Comparison of ENCODE assay signal across 1 cellular context in the genomic region with DNA sequence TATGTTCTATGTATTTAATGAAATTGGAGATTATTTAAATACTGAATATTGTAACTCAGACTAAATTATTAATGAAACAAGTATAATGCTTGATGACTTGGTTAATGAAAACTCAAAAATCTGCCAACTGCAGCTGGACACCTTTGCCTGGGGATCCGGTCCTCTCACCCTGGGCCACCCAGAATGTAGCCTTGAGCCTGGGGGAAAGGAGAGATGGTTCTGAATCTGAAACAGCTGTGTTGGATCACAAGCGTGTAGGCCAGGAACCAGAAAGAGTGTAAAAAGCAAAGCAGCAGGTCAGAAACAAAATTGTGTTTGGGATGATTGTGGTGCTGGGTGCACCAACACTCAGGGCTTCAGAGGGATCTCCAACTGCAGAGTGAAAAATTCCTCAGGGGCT.
TF ChIP-seq lines count a peak whose summit lies in the region.

No MANE protein-coding gene starts in this region.

TF ChIP-seq in H1, 55 proteins besides CTCF, POLR2A, EP300 and RAD21 (continued from another document):
- TF ChIP-seq CHD7 (IDR thresholded peaks at IDR 0.05; ENCODE audit: insufficient replicate concordance, low read length) (no peak), RXRA (IDR thresholded peaks at IDR 0.05; ENCODE audit: insufficient read depth, low read depth, low read length) (no peak), KDM5A (IDR thresholded peaks at IDR 0.05; ENCODE audit: low read length) (no peak), EGR1 (IDR thresholded peaks at IDR 0.05; ENCODE audit: borderline replicate concordance, low read depth, low read length) (no peak), ATF2 (IDR thresholded peaks at IDR 0.05; ENCODE audit: low read length) (no peak), TBP (IDR thresholded peaks at IDR 0.05; ENCODE audit: low read depth, low read length) (no peak), FOSL1 (IDR thresholded peaks at IDR 0.05; ENCODE audit: insufficient read depth, low read depth, low read length) (no peak), CHD2 (IDR thresholded peaks at IDR 0.05; ENCODE audit: low read length) (no peak), SP2 (IDR thresholded peaks at IDR 0.05; ENCODE audit: low read length) (no peak), NRF1 (IDR thresholded peaks at IDR 0.05; ENCODE audit: low read depth, low read length) (no peak), TAF1 (IDR thresholded peaks at IDR 0.05; ENCODE audit: low read depth, low read length) (no peak), E2F6 (IDR thresholded peaks at IDR 0.05) (no peak), TEAD4 (IDR thresholded peaks at IDR 0.05; ENCODE audit: low read depth, low read length) (no peak), SRF (IDR thresholded peaks at IDR 0.05; ENCODE audit: low read depth, low read length) (no peak), MAFK (IDR thresholded peaks at IDR 0.05; ENCODE audit: low read depth, low read length) (no peak)
